ENCODE assay signal across 1 cellular context in the genomic region with DNA sequence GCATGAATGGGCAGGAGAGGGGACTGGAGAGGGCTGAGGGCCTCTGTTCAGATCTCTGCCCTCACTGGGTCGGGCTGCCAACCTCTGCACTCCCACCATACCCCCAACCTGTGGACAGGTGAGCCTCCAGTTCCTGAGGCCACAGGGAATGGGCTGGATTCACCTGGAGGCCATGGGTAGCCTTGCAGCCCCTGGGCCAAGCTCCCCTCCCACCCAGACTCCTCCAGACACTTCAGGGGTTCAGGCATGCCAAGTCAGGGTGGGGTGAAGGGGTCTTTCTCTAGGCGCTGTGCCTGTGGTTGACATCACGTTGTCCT.
TF ChIP-seq lines count a peak whose summit lies in the region.

No MANE protein-coding gene starts in this region.

TF ChIP-seq in IMR-90, 13 proteins besides CTCF, POLR2A, EP300 and RAD21 (continued from another document):
- TF ChIP-seq, protein P1, sequence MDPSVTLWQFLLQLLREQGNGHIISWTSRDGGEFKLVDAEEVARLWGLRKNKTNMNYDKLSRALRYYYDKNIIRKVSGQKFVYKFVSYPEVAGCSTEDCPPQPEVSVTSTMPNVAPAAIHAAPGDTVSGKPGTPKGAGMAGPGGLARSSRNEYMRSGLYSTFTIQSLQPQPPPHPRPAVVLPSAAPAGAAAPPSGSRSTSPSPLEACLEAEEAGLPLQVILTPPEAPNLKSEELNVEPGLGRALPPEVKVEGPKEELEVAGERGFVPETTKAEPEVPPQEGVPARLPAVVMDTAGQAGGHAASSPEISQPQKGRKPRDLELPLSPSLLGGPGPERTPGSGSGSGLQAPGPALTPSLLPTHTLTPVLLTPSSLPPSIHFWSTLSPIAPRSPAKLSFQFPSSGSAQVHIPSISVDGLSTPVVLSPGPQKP (IDR thresholded peaks at IDR 0.05; ENCODE audit: borderline replicate concordance, low read depth, low read length): no peak
- no peak for TF ChIP-seq FOS (IDR thresholded peaks at IDR 0.05; ENCODE audit: low read depth, low read length)
- TF ChIP-seq CEBPB (IDR thresholded peaks at IDR 0.05; ENCODE audit: low read depth, low read length): no peak
- TF ChIP-seq NFE2L2 (IDR thresholded peaks at IDR 0.05; ENCODE audit: low read depth, low read length): no peak
- no peak for TF ChIP-seq MAZ (IDR thresholded peaks at IDR 0.05; ENCODE audit: borderline replicate concordance, low read depth, low read length)
- TF ChIP-seq BHLHE40 (IDR thresholded peaks at IDR 0.05; ENCODE audit: low read depth, low read length): no peak
- TF ChIP-seq SMC3 (IDR thresholded peaks at IDR 0.05; ENCODE audit: low read depth, low read length): no peak
- TF ChIP-seq RFX5 (IDR thresholded peaks at IDR 0.05; ENCODE audit: low read depth, low read length): no peak
- TF ChIP-seq MXI1 (IDR thresholded peaks at IDR 0.05; ENCODE audit: borderline replicate concordance, low read depth, low read length): no peak
- no peak for TF ChIP-seq CHD1 (IDR thresholded peaks at IDR 0.05; ENCODE audit: low read depth, low read length)
- no peak for TF ChIP-seq MAFK (IDR thresholded peaks at IDR 0.05; ENCODE audit: low read depth, low read length)
- no peak for TF ChIP-seq USF2 (IDR thresholded peaks at IDR 0.05; ENCODE audit: low read depth, low read length)
TF ChIP-seq in IMR-90: peak in this region for 0.
